14 cellular contexts compared by ENCODE assay signal in the genomic region with DNA sequence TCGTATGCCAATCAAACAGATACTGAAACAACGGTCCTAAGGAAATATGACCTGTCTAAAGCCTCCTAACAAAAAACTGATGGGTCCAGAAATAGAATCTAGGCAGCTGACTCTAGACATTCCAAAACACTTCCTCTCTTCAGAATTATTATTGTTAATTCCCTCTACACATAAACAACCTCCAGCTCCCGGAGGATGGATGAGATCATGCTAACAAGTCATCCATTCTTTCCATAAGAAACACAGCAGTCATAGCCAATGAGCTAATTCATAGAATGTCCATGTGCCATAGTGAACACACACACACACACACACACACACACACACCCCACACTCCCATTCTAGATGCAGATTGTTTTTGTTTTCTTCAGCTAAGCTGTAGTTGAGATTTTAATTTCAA. TPM values are rescaled to one million over a fixed set of nuclear protein-coding genes. Genes with fewer than 3 reads are reported as not detected.
DNase-seq lines count a peak whose midpoint lies in the region; ATAC-seq and TF ChIP-seq lines count a peak whose summit lies in the region.
"Had no signal": no experiment of that assay in that cellular context is flagged by ENCODE, and none has a peak within 500 bp of the region (broad histone marks: within the 10 kb centered on the region; RNA-seq: fewer than 3 reads in every experiment).

No MANE protein-coding gene starts in this region.

- H3K9me3 Mint-ChIP-seq in osteocyte (ENCODE audit: unreplicated experiment) = peaks cover 5% of the 10 kb centered on the region
- H3K9me3 Mint-ChIP-seq: activated CD4-positive, alpha-beta T cell treated with anti-CD3 and anti-CD28 coated beads, Interleukin-2, amount 10 ng/mL, durations not matched to agents 7 days and 5 days had no signal

- no peaks in the 10 kb centered on the region for H3K27me3 Mint-ChIP-seq in osteocyte (ENCODE audit: unreplicated experiment)
- H3K27me3 Mint-ChIP-seq: activated CD4-positive, alpha-beta T cell treated with anti-CD3 and anti-CD28 coated beads, Interleukin-2, amount 10 ng/mL, durations not matched to agents 7 days and 5 days had no signal

- peaks cover 5% of the 10 kb centered on the region for H3K36me3 Mint-ChIP-seq in osteocyte (ENCODE audit: unreplicated experiment)

- H3K4me1 Mint-ChIP-seq in osteocyte (ENCODE audit: unreplicated experiment) = peaks cover 42% of the 10 kb centered on the region
- H3K4me1 Mint-ChIP-seq: activated CD4-positive, alpha-beta T cell treated with anti-CD3 and anti-CD28 coated beads, Interleukin-2, amount 10 ng/mL, durations not matched to agents 7 days and 5 days had no signal

- DNase-seq in ELR (ENCODE audit: low read depth) = peak; percentile 62
- peak; percentile 30 for DNase-seq in T1000 (lab: John Stamatoyannopoulos, UW)
- DNase-seq in fibroblast of the conjunctiva (ENCODE audit: low read depth) = peak; percentile 62
- no peak for DNase-seq in osteocyte (ENCODE audit: extremely low spot score, unreplicated experiment)
- DNase-seq in RKO (ENCODE audit: low spot score) = no peak
- no peak for DNase-seq in NCI-H1694 treated with DMSO at 0.1 percent for 48 hours (lab: John Stamatoyannopoulos, UW)
- no peak for DNase-seq in NCI-H774 (lab: John Stamatoyannopoulos, UW)
- DNase-seq: activated CD4-positive, alpha-beta T cell treated with anti-CD3 and anti-CD28 coated beads, Interleukin-2, amount 10 ng/mL, durations not matched to agents 7 days and 5 days; activated naive CD4-positive, alpha-beta T cell; Caco-2; left cardiac atrium; NCI-H510A; upper lobe of right lung had no signal

- TF ChIP-seq CTCF in osteocyte (IDR thresholded peaks at IDR 0.05) = no peak

- no peak for ATAC-seq in GM18505 (IDR thresholded peaks at IDR 0.05; ENCODE audit: unreplicated experiment)
- ATAC-seq: upper lobe of right lung had no signal

- H3K4me3 Mint-ChIP-seq in osteocyte (ENCODE audit: unreplicated experiment) = peak overlapping the region; percentile 35
- H3K4me3 Mint-ChIP-seq: activated CD4-positive, alpha-beta T cell treated with anti-CD3 and anti-CD28 coated beads, Interleukin-2, amount 10 ng/mL, durations not matched to agents 7 days and 5 days had no signal

- TF ChIP-seq POLR2A in GM18505 (IDR thresholded peaks at IDR 0.05; ENCODE audit: borderline replicate concordance, extremely low read depth, insufficient read depth, insufficient read length) = no peak

- peak overlapping the region; percentile 92 for H3K27ac Mint-ChIP-seq in osteocyte (ENCODE audit: unreplicated experiment)
- H3K27ac Mint-ChIP-seq: activated CD4-positive, alpha-beta T cell treated with anti-CD3 and anti-CD28 coated beads, Interleukin-2, amount 10 ng/mL, durations not matched to agents 7 days and 5 days had no signal

RNA-seq across cellular contexts. Expression of gene HDGFL1, which starts 44.3 kb away (rescaled TPM):
- total RNA-seq in osteocyte = not detected in 2 replicates
- total RNA-seq: activated CD4-positive, alpha-beta T cell treated with anti-CD3 and anti-CD28 coated beads, Interleukin-2, amount 10 ng/mL, durations not matched to agents 7 days and 5 days; Caco-2; left cardiac atrium; upper lobe of right lung had no signal

Comparison
In these comparisons a context has a peak if more than half of its experiments do, and no peak if none do; other contexts are left out.
1. DNase-seq: peak in ELR (single experiment), T1000 (single experiment) and fibroblast of the conjunctiva (single experiment); none in osteocyte (single experiment), RKO (single experiment), NCI-H1694 treated with DMSO at 0.1 percent for 48 hours (single experiment) and NCI-H774 (single experiment).